1 cellular context compared by ENCODE assay signal in the genomic region with DNA sequence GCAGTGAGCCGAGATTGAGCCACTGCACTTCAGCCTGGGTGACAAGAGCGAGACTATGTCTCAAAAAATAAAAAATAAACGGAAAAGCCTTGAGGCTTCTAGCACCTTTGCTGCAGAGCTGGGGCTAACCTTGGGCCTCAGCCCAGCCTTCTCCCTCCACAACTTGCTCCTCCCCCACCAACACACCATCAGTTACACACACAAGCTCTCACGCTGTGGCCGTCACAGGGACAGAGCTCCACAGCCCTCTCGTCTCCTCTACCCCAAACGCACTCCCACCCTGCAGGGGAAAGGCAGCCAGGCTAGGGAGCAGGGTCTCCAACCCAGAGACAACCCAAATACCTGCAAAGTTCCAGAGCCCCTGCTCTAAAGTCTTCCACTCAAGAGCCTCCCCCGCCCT.
TF ChIP-seq lines count a peak whose summit lies in the region.

No MANE protein-coding gene starts in this region.

TF ChIP-seq in WTC11, 78 proteins besides CTCF, POLR2A, EP300 and RAD21:
- TF ChIP-seq FOXP4 (CRISPR knock-in tag; IDR thresholded peaks at IDR 0.05) (no peak), ZSCAN18 (CRISPR knock-in tag; IDR thresholded peaks at IDR 0.05) (no peak), TEAD1 (CRISPR knock-in tag; IDR thresholded peaks at IDR 0.05) (no peak), ZNF423 (CRISPR knock-in tag; IDR thresholded peaks at IDR 0.05) (no peak), ZNF263 (CRISPR knock-in tag; IDR thresholded peaks at IDR 0.05; ENCODE audit: low read depth) (no peak), FOXK1 (CRISPR knock-in tag; IDR thresholded peaks at IDR 0.05) (no peak), CBFB (CRISPR knock-in tag; IDR thresholded peaks at IDR 0.05; ENCODE audit: low read depth) (no peak), IRF2 (CRISPR knock-in tag; IDR thresholded peaks at IDR 0.05; ENCODE audit: borderline replicate concordance, low read depth) (no peak)
- TF ChIP-seq, protein P1, sequence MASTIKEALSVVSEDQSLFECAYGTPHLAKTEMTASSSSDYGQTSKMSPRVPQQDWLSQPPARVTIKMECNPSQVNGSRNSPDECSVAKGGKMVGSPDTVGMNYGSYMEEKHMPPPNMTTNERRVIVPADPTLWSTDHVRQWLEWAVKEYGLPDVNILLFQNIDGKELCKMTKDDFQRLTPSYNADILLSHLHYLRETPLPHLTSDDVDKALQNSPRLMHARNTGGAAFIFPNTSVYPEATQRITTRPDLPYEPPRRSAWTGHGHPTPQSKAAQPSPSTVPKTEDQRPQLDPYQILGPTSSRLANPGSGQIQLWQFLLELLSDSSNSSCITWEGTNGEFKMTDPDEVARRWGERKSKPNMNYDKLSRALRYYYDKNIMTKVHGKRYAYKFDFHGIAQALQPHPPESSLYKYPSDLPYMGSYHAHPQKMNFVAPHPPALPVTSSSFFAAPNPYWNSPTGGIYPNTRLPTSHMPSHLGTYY (CRISPR knock-in tag; IDR thresholded peaks at IDR 0.05), result no peak
- TF ChIP-seq, protein P2, sequence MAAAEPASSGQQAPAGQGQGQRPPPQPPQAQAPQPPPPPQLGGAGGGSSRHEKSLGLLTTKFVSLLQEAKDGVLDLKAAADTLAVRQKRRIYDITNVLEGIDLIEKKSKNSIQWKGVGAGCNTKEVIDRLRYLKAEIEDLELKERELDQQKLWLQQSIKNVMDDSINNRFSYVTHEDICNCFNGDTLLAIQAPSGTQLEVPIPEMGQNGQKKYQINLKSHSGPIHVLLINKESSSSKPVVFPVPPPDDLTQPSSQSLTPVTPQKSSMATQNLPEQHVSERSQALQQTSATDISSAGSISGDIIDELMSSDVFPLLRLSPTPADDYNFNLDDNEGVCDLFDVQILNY (CRISPR knock-in tag; IDR thresholded peaks at IDR 0.05), result no peak
- TF ChIP-seq, protein P3, sequence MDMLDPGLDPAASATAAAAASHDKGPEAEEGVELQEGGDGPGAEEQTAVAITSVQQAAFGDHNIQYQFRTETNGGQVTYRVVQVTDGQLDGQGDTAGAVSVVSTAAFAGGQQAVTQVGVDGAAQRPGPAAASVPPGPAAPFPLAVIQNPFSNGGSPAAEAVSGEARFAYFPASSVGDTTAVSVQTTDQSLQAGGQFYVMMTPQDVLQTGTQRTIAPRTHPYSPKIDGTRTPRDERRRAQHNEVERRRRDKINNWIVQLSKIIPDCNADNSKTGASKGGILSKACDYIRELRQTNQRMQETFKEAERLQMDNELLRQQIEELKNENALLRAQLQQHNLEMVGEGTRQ (CRISPR knock-in tag; IDR thresholded peaks at IDR 0.05), result no peak
- TF ChIP-seq, protein P4, sequence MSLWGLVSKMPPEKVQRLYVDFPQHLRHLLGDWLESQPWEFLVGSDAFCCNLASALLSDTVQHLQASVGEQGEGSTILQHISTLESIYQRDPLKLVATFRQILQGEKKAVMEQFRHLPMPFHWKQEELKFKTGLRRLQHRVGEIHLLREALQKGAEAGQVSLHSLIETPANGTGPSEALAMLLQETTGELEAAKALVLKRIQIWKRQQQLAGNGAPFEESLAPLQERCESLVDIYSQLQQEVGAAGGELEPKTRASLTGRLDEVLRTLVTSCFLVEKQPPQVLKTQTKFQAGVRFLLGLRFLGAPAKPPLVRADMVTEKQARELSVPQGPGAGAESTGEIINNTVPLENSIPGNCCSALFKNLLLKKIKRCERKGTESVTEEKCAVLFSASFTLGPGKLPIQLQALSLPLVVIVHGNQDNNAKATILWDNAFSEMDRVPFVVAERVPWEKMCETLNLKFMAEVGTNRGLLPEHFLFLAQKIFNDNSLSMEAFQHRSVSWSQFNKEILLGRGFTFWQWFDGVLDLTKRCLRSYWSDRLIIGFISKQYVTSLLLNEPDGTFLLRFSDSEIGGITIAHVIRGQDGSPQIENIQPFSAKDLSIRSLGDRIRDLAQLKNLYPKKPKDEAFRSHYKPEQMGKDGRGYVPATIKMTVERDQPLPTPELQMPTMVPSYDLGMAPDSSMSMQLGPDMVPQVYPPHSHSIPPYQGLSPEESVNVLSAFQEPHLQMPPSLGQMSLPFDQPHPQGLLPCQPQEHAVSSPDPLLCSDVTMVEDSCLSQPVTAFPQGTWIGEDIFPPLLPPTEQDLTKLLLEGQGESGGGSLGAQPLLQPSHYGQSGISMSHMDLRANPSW (CRISPR knock-in tag; conservative IDR thresholded peaks at IDR 0.05; ENCODE audit: low read depth), result no peak
- TF ChIP-seq, protein P5, sequence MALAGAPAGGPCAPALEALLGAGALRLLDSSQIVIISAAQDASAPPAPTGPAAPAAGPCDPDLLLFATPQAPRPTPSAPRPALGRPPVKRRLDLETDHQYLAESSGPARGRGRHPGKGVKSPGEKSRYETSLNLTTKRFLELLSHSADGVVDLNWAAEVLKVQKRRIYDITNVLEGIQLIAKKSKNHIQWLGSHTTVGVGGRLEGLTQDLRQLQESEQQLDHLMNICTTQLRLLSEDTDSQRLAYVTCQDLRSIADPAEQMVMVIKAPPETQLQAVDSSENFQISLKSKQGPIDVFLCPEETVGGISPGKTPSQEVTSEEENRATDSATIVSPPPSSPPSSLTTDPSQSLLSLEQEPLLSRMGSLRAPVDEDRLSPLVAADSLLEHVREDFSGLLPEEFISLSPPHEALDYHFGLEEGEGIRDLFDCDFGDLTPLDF (CRISPR knock-in tag; IDR thresholded peaks at IDR 0.05), result no peak
- TF ChIP-seq, protein P6, sequence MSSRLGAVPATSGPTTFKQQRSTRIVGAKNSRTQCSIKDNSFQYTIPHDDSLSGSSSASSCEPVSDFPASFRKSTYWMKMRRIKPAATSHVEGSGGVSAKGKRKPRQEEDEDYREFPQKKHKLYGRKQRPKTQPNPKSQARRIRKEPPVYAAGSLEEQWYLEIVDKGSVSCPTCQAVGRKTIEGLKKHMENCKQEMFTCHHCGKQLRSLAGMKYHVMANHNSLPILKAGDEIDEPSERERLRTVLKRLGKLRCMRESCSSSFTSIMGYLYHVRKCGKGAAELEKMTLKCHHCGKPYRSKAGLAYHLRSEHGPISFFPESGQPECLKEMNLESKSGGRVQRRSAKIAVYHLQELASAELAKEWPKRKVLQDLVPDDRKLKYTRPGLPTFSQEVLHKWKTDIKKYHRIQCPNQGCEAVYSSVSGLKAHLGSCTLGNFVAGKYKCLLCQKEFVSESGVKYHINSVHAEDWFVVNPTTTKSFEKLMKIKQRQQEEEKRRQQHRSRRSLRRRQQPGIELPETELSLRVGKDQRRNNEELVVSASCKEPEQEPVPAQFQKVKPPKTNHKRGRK (CRISPR knock-in tag; IDR thresholded peaks at IDR 0.05; ENCODE audit: borderline replicate concordance), result no peak
